ENCODE assay signal across 2 cellular contexts in the genomic region with DNA sequence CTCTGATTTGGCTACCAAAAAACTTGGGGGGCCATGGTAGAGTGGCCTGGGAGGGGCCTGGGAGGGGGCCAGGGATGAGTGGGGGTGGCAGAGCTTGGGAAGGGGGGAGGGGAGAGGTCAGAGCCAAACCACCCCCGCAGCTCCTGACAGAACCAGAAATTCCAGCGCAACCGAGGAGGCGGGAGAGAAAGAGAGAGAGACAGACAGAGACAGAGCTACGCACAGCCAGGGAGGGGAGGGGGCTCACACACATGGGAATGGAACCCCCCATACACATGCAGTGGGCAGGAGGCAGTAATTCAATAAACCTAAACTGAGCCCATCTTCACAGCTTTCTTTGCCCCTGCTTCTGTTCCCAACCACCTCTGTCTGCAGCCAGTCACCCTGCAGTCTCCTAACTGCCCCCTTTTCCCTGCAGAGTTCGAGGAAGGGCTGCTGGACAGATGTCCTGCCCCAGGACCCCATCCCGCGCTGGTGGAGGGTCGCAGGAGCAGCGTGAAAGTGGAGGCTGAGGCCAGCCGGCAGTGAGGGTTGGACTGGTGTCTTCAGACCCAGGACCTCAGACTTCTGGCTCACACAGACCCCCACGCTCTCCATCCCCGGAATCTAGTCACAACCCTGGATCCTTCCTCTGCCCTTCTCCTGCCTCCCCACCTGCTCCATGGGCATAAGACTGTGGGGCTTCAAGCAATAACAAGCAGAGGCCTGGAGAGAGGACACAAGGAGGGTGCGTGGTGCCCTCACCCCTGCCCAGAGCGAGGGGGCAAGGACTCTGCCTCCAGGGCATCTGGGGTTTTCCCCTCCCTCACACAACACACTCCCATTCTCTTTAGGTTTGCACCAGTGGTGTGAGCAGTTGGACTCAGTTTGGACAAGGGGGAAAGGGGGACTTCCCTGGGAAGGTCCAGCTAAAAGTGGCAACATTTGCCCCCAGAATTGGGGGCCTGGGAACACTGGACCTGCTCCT.
TF ChIP-seq lines count a peak whose summit lies in the region.

No MANE protein-coding gene starts in this region.

TF ChIP-seq in SK-N-SH, 30 proteins besides CTCF, POLR2A, EP300 and RAD21 (continued from another document):
- TF ChIP-seq, protein P1, sequence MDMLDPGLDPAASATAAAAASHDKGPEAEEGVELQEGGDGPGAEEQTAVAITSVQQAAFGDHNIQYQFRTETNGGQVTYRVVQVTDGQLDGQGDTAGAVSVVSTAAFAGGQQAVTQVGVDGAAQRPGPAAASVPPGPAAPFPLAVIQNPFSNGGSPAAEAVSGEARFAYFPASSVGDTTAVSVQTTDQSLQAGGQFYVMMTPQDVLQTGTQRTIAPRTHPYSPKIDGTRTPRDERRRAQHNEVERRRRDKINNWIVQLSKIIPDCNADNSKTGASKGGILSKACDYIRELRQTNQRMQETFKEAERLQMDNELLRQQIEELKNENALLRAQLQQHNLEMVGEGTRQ (IDR thresholded peaks at IDR 0.05; ENCODE audit: borderline replicate concordance, low read depth, low read length): no peak
- no peak for TF ChIP-seq POLR2AphosphoS5 (IDR thresholded peaks at IDR 0.05; ENCODE audit: low read depth, low read length)
- TF ChIP-seq NFIC (IDR thresholded peaks at IDR 0.05; ENCODE audit: borderline replicate concordance): no peak
- no peak for TF ChIP-seq EZH2phosphoT487 (IDR thresholded peaks at IDR 0.05; ENCODE audit: borderline replicate concordance, low read depth)
- TF ChIP-seq, protein P2, sequence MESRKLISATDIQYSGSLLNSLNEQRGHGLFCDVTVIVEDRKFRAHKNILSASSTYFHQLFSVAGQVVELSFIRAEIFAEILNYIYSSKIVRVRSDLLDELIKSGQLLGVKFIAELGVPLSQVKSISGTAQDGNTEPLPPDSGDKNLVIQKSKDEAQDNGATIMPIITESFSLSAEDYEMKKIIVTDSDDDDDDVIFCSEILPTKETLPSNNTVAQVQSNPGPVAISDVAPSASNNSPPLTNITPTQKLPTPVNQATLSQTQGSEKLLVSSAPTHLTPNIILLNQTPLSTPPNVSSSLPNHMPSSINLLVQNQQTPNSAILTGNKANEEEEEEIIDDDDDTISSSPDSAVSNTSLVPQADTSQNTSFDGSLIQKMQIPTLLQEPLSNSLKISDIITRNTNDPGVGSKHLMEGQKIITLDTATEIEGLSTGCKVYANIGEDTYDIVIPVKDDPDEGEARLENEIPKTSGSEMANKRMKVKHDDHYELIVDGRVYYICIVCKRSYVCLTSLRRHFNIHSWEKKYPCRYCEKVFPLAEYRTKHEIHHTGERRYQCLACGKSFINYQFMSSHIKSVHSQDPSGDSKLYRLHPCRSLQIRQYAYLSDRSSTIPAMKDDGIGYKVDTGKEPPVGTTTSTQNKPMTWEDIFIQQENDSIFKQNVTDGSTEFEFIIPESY (IDR thresholded peaks at IDR 0.05; ENCODE audit: borderline replicate concordance, low read depth): no peak
- TF ChIP-seq, protein P3, sequence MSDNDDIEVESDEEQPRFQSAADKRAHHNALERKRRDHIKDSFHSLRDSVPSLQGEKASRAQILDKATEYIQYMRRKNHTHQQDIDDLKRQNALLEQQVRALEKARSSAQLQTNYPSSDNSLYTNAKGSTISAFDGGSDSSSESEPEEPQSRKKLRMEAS (IDR thresholded peaks at IDR 0.05; ENCODE audit: low read depth): no peak
- no peak for TF ChIP-seq YY1 (IDR thresholded peaks at IDR 0.05; ENCODE audit: low read depth)
- TF ChIP-seq, protein P4, sequence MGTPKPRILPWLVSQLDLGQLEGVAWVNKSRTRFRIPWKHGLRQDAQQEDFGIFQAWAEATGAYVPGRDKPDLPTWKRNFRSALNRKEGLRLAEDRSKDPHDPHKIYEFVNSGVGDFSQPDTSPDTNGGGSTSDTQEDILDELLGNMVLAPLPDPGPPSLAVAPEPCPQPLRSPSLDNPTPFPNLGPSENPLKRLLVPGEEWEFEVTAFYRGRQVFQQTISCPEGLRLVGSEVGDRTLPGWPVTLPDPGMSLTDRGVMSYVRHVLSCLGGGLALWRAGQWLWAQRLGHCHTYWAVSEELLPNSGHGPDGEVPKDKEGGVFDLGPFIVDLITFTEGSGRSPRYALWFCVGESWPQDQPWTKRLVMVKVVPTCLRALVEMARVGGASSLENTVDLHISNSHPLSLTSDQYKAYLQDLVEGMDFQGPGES (IDR thresholded peaks at IDR 0.05; ENCODE audit: low read depth, low read length): no peak
- TF ChIP-seq TCF12 (IDR thresholded peaks at IDR 0.05): no peak
- TF ChIP-seq TAF1 (IDR thresholded peaks at IDR 0.05; ENCODE audit: borderline replicate concordance, low read depth, low read length): no peak
- no peak for TF ChIP-seq TEAD4 (IDR thresholded peaks at IDR 0.05; ENCODE audit: borderline replicate concordance, insufficient read depth)
- no peak for TF ChIP-seq NRF1 (IDR thresholded peaks at IDR 0.05; ENCODE audit: low read depth, low read length)
- TF ChIP-seq, protein P5, sequence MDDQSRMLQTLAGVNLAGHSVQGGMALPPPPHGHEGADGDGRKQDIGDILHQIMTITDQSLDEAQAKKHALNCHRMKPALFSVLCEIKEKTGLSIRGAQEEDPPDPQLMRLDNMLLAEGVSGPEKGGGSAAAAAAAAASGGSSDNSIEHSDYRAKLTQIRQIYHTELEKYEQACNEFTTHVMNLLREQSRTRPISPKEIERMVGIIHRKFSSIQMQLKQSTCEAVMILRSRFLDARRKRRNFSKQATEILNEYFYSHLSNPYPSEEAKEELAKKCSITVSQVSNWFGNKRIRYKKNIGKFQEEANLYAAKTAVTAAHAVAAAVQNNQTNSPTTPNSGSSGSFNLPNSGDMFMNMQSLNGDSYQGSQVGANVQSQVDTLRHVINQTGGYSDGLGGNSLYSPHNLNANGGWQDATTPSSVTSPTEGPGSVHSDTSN (IDR thresholded peaks at IDR 0.05): no peak
- no peak for TF ChIP-seq RFX5 (IDR thresholded peaks at IDR 0.05; ENCODE audit: low read length)
- no peak for TF ChIP-seq FOSL2 (IDR thresholded peaks at IDR 0.05; ENCODE audit: borderline replicate concordance, low read depth)
- no peak for TF ChIP-seq FOXM1 (IDR thresholded peaks at IDR 0.05; ENCODE audit: low read depth)
- no peak for TF ChIP-seq RCOR1 (IDR thresholded peaks at IDR 0.05; ENCODE audit: low read length)
- TF ChIP-seq RXRA (IDR thresholded peaks at IDR 0.05; ENCODE audit: borderline replicate concordance, low read depth): no peak

TF ChIP-seq in SK-N-SH treated with all-trans-retinoic acid at 6 μM for 48 hours, 23 proteins besides CTCF, POLR2A, EP300 and RAD21:
- TF ChIP-seq, protein P6, sequence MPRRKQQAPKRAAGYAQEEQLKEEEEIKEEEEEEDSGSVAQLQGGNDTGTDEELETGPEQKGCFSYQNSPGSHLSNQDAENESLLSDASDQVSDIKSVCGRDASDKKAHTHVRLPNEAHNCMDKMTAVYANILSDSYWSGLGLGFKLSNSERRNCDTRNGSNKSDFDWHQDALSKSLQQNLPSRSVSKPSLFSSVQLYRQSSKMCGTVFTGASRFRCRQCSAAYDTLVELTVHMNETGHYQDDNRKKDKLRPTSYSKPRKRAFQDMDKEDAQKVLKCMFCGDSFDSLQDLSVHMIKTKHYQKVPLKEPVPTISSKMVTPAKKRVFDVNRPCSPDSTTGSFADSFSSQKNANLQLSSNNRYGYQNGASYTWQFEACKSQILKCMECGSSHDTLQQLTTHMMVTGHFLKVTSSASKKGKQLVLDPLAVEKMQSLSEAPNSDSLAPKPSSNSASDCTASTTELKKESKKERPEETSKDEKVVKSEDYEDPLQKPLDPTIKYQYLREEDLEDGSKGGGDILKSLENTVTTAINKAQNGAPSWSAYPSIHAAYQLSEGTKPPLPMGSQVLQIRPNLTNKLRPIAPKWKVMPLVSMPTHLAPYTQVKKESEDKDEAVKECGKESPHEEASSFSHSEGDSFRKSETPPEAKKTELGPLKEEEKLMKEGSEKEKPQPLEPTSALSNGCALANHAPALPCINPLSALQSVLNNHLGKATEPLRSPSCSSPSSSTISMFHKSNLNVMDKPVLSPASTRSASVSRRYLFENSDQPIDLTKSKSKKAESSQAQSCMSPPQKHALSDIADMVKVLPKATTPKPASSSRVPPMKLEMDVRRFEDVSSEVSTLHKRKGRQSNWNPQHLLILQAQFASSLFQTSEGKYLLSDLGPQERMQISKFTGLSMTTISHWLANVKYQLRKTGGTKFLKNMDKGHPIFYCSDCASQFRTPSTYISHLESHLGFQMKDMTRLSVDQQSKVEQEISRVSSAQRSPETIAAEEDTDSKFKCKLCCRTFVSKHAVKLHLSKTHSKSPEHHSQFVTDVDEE (CRISPR knock-in tag; IDR thresholded peaks at IDR 0.05): no peak
- no peak for TF ChIP-seq TCF4 (CRISPR knock-in tag; IDR thresholded peaks at IDR 0.05; ENCODE audit: borderline replicate concordance)
- no peak for TF ChIP-seq RARB (CRISPR knock-in tag; IDR thresholded peaks at IDR 0.05)
- no peak for TF ChIP-seq BACH2 (CRISPR knock-in tag; IDR thresholded peaks at IDR 0.05; ENCODE audit: borderline replicate concordance)
- no peak for TF ChIP-seq GLIS3 (CRISPR knock-in tag; IDR thresholded peaks at IDR 0.05)
- TF ChIP-seq ZFP3 (CRISPR knock-in tag; IDR thresholded peaks at IDR 0.05): no peak
- no peak for TF ChIP-seq SNAI2 (CRISPR knock-in tag; IDR thresholded peaks at IDR 0.05)
- TF ChIP-seq ZC3H10 (CRISPR knock-in tag; IDR thresholded peaks at IDR 0.05): no peak
- no peak for TF ChIP-seq ZFP30 (CRISPR knock-in tag; IDR thresholded peaks at IDR 0.05)
- TF ChIP-seq TOX (CRISPR knock-in tag; IDR thresholded peaks at IDR 0.05; ENCODE audit: borderline replicate concordance): no peak
- TF ChIP-seq ZNF8 (CRISPR knock-in tag; IDR thresholded peaks at IDR 0.05): no peak
- TF ChIP-seq, protein P7, sequence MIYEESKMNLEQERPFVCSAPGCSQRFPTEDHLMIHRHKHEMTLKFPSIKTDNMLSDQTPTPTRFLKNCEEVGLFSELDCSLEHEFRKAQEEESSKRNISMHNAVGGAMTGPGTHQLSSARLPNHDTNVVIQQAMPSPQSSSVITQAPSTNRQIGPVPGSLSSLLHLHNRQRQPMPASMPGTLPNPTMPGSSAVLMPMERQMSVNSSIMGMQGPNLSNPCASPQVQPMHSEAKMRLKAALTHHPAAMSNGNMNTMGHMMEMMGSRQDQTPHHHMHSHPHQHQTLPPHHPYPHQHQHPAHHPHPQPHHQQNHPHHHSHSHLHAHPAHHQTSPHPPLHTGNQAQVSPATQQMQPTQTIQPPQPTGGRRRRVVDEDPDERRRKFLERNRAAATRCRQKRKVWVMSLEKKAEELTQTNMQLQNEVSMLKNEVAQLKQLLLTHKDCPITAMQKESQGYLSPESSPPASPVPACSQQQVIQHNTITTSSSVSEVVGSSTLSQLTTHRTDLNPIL (CRISPR knock-in tag; IDR thresholded peaks at IDR 0.05; ENCODE audit: low read depth): no peak
- TF ChIP-seq ESRRG (CRISPR knock-in tag; IDR thresholded peaks at IDR 0.05): no peak
- no peak for TF ChIP-seq ARNTL (CRISPR knock-in tag; IDR thresholded peaks at IDR 0.05; ENCODE audit: borderline replicate concordance, low read depth)
- TF ChIP-seq ZNF565 (CRISPR knock-in tag; conservative IDR thresholded peaks at IDR 0.05; ENCODE audit: low read depth): no peak
- TF ChIP-seq ZNF70 (CRISPR knock-in tag; IDR thresholded peaks at IDR 0.05): no peak
- TF ChIP-seq, protein P8, sequence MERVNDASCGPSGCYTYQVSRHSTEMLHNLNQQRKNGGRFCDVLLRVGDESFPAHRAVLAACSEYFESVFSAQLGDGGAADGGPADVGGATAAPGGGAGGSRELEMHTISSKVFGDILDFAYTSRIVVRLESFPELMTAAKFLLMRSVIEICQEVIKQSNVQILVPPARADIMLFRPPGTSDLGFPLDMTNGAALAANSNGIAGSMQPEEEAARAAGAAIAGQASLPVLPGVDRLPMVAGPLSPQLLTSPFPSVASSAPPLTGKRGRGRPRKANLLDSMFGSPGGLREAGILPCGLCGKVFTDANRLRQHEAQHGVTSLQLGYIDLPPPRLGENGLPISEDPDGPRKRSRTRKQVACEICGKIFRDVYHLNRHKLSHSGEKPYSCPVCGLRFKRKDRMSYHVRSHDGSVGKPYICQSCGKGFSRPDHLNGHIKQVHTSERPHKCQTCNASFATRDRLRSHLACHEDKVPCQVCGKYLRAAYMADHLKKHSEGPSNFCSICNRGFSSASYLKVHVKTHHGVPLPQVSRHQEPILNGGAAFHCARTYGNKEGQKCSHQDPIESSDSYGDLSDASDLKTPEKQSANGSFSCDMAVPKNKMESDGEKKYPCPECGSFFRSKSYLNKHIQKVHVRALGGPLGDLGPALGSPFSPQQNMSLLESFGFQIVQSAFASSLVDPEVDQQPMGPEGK (CRISPR knock-in tag; IDR thresholded peaks at IDR 0.05; ENCODE audit: borderline replicate concordance): no peak
- TF ChIP-seq, protein P9, sequence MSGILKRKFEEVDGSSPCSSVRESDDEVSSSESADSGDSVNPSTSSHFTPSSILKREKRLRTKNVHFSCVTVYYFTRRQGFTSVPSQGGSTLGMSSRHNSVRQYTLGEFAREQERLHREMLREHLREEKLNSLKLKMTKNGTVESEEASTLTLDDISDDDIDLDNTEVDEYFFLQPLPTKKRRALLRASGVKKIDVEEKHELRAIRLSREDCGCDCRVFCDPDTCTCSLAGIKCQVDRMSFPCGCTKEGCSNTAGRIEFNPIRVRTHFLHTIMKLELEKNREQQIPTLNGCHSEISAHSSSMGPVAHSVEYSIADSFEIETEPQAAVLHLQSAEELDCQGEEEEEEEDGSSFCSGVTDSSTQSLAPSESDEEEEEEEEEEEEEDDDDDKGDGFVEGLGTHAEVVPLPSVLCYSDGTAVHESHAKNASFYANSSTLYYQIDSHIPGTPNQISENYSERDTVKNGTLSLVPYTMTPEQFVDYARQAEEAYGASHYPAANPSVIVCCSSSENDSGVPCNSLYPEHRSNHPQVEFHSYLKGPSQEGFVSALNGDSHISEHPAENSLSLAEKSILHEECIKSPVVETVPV (CRISPR knock-in tag; IDR thresholded peaks at IDR 0.05): no peak
- TF ChIP-seq PPARA (CRISPR knock-in tag; IDR thresholded peaks at IDR 0.05; ENCODE audit: borderline replicate concordance): no peak
- no peak for TF ChIP-seq ISL1 (CRISPR knock-in tag; IDR thresholded peaks at IDR 0.05)
